ENCODE assay signal across 1 cellular context in the genomic region with DNA sequence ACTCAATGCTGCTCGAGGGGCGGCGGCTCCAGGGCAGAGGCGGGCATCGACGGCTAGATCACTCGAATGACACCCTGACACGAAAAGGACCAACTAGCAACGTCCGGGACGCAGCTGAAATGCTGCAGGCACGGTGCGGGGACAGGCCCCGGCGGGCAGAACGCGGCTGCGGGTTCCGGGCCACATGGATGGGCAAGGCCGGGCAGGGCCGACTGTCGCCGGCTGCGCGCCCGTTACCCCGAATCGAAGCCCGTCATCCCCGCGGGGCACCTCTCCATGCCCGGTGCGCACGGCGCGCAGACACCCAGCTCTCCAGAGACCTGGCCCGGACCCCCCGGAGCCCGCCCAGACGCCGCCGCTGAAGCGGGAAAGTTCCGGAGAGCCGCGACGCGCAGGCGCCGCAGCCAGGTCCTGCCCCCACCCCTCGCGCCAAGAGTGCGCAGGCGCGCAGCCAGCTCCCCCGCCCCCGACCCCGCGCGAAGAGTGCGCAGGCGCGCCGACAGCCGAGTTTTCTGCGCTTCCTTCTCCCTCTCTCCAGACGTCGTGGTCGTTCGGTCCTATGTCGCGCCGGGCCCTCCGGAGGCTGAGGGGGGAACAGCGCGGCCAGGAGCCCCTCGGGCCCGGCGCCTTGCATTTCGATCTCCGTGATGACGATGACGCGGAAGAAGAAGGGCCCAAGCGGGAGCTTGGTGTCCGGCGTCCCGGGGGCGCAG.
TF ChIP-seq lines count a peak whose summit lies in the region.

Gene TCF25 (plus strand): TSS at position 484 of the 713 bp plus-strand sequence. CDS start 76 bp downstream, at position 560.

TF ChIP-seq in K562, 482 proteins besides CTCF, POLR2A, EP300 and RAD21 (continued from another document and continues in another):
- TF ChIP-seq ARID4B (CRISPR knock-in tag; IDR thresholded peaks at IDR 0.05) = peak; percentile 66; the same call in 1 of the 2 replicates
- TF ChIP-seq TEAD1 (CRISPR knock-in tag; IDR thresholded peaks at IDR 0.05) = peak; percentile 46 to 85; a peak in 3 of 4 replicates
- peak; percentile 85 for TF ChIP-seq EP400 (IDR thresholded peaks at IDR 0.05)
- TF ChIP-seq ZNF644 (tag; IDR thresholded peaks at IDR 0.05; ENCODE audit: low read depth) = no peak
- TF ChIP-seq, protein P1, sequence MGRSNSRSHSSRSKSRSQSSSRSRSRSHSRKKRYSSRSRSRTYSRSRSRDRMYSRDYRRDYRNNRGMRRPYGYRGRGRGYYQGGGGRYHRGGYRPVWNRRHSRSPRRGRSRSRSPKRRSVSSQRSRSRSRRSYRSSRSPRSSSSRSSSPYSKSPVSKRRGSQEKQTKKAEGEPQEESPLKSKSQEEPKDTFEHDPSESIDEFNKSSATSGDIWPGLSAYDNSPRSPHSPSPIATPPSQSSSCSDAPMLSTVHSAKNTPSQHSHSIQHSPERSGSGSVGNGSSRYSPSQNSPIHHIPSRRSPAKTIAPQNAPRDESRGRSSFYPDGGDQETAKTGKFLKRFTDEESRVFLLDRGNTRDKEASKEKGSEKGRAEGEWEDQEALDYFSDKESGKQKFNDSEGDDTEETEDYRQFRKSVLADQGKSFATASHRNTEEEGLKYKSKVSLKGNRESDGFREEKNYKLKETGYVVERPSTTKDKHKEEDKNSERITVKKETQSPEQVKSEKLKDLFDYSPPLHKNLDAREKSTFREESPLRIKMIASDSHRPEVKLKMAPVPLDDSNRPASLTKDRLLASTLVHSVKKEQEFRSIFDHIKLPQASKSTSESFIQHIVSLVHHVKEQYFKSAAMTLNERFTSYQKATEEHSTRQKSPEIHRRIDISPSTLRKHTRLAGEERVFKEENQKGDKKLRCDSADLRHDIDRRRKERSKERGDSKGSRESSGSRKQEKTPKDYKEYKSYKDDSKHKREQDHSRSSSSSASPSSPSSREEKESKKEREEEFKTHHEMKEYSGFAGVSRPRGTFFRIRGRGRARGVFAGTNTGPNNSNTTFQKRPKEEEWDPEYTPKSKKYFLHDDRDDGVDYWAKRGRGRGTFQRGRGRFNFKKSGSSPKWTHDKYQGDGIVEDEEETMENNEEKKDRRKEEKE (IDR thresholded peaks at IDR 0.05; ENCODE audit: borderline replicate concordance in 1 of 2, control insufficient read depth in 1 of 2, low read depth in 2 of 2, low read length in 1 of 2) = no peak
- no peak for TF ChIP-seq ILK (tag; IDR thresholded peaks at IDR 0.05; ENCODE audit: borderline replicate concordance, low read depth)
- TF ChIP-seq PRPF4 (IDR thresholded peaks at IDR 0.05; ENCODE audit: insufficient read depth, low read depth, low read length, poor library complexity, severe bottlenecking) = peak; percentile 56
- TF ChIP-seq, protein P2, sequence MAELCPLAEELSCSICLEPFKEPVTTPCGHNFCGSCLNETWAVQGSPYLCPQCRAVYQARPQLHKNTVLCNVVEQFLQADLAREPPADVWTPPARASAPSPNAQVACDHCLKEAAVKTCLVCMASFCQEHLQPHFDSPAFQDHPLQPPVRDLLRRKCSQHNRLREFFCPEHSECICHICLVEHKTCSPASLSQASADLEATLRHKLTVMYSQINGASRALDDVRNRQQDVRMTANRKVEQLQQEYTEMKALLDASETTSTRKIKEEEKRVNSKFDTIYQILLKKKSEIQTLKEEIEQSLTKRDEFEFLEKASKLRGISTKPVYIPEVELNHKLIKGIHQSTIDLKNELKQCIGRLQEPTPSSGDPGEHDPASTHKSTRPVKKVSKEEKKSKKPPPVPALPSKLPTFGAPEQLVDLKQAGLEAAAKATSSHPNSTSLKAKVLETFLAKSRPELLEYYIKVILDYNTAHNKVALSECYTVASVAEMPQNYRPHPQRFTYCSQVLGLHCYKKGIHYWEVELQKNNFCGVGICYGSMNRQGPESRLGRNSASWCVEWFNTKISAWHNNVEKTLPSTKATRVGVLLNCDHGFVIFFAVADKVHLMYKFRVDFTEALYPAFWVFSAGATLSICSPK (IDR thresholded peaks at IDR 0.05; ENCODE audit: borderline replicate concordance) = no peak
- peak; percentile 62; the same call in 1 of the 2 replicates for TF ChIP-seq ZNF263 (CRISPR knock-in tag; IDR thresholded peaks at IDR 0.05; ENCODE audit: borderline replicate concordance)
- TF ChIP-seq ZBTB33 (CRISPR knock-in tag; IDR thresholded peaks at IDR 0.05) = no peak
- 0 out of 2 replicates have a peak, but pooled peaks have one; percentile 16 for TF ChIP-seq HLTF (IDR thresholded peaks at IDR 0.05)
- no peak for TF ChIP-seq CAMTA2 (CRISPR knock-in tag; conservative IDR thresholded peaks at IDR 0.05)
- TF ChIP-seq TCF7L2 (IDR thresholded peaks at IDR 0.05; ENCODE audit: low read depth, low read length) = no peak
- peak; percentile 41 for TF ChIP-seq RBBP5 (IDR thresholded peaks at IDR 0.05; ENCODE audit: borderline replicate concordance, insufficient read depth, low read length, poor library complexity, severe bottlenecking)
- TF ChIP-seq, protein P3, sequence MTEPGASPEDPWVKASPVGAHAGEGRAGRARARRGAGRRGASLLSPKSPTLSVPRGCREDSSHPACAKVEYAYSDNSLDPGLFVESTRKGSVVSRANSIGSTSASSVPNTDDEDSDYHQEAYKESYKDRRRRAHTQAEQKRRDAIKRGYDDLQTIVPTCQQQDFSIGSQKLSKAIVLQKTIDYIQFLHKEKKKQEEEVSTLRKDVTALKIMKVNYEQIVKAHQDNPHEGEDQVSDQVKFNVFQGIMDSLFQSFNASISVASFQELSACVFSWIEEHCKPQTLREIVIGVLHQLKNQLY (CRISPR knock-in tag; conservative IDR thresholded peaks at IDR 0.05) = no peak; a peak in 1 of 4 replicates
- TF ChIP-seq, protein P4, sequence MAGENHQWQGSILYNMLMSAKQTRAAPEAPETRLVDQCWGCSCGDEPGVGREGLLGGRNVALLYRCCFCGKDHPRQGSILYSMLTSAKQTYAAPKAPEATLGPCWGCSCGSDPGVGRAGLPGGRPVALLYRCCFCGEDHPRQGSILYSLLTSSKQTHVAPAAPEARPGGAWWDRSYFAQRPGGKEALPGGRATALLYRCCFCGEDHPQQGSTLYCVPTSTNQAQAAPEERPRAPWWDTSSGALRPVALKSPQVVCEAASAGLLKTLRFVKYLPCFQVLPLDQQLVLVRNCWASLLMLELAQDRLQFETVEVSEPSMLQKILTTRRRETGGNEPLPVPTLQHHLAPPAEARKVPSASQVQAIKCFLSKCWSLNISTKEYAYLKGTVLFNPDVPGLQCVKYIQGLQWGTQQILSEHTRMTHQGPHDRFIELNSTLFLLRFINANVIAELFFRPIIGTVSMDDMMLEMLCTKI (IDR thresholded peaks at IDR 0.05; ENCODE audit: partially characterized antibody) = no peak
- TF ChIP-seq MBD1 (CRISPR knock-in tag; IDR thresholded peaks at IDR 0.05) = no peak
- peak; percentile 73; the same call in 1 of the 2 replicates for TF ChIP-seq ZNF583 (CRISPR knock-in tag; IDR thresholded peaks at IDR 0.05)
- TF ChIP-seq, protein P5, sequence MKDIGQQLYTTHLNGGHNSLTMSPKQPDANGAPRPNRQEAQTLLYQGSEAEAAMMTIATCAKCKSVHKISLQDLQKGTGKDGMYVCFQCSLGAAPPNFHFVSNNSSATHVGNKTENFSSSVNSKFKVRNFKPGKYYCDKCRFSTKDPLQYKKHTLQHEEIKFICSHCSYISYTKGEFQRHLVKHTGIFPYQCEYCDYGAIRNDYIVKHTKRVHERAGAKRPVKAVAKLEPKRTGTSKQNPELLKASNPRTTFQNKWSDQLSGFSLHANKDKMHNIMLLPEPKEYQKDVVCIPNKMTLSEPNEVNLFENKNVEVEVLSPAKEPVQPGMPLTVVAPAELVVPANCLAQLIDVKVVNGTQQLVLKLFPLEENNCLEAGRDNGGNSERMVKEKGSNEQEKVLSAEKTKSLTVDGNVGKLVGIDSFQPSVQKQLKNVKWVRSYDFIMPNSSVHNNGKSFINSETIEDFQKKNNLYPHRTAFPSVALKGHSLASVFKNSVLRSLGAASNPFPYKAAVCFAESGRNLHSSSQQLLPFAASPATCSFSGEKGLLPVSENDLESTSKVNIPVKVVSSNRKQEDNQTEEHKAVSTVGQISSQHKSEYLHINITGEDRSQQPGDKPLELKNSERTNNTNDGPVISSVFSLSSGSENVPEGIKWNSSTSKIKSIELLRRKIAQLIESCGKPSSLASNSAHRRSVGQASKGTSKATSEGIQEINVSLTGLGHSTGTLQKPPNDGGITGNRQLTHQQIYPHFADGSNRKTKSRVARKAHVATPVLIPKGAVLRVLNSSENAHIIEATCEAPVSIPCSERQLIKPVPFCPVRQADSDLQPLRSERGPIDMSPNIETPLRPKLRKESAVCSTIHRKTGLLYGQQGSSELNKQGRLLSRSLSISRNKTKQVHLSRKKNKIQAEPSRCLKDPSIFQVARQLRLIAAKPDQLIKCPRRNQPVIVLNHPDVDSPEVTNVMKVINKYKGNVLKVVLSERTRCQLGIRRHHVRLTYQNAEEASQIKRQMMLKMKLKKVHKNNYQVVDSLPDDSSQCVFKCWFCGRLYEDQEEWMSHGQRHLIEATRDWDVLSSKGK (CRISPR knock-in tag; IDR thresholded peaks at IDR 0.05) = no peak
- TF ChIP-seq ZBTB17 (CRISPR knock-in tag; IDR thresholded peaks at IDR 0.05) = no peak; the same call in 1 of the 2 replicates
- TF ChIP-seq, protein P6, sequence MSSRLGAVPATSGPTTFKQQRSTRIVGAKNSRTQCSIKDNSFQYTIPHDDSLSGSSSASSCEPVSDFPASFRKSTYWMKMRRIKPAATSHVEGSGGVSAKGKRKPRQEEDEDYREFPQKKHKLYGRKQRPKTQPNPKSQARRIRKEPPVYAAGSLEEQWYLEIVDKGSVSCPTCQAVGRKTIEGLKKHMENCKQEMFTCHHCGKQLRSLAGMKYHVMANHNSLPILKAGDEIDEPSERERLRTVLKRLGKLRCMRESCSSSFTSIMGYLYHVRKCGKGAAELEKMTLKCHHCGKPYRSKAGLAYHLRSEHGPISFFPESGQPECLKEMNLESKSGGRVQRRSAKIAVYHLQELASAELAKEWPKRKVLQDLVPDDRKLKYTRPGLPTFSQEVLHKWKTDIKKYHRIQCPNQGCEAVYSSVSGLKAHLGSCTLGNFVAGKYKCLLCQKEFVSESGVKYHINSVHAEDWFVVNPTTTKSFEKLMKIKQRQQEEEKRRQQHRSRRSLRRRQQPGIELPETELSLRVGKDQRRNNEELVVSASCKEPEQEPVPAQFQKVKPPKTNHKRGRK (tag; IDR thresholded peaks at IDR 0.05) = no peak
- TF ChIP-seq ZNF384 (IDR thresholded peaks at IDR 0.05; ENCODE audit: low read depth, low read length) = no peak
- peak in 1 of 2 experiments; percentile 63; a peak in 2 of 4 replicates for TF ChIP-seq NONO (IDR thresholded peaks at IDR 0.05; ENCODE audit: low read depth in 2 of 2, low read length in 1 of 2)
- TF ChIP-seq KAT2B (IDR thresholded peaks at IDR 0.05; ENCODE audit: low read depth, low read length) = no peak
- peak; percentile 98 for TF ChIP-seq L3MBTL2 (IDR thresholded peaks at IDR 0.05)
